In the genomic region with DNA sequence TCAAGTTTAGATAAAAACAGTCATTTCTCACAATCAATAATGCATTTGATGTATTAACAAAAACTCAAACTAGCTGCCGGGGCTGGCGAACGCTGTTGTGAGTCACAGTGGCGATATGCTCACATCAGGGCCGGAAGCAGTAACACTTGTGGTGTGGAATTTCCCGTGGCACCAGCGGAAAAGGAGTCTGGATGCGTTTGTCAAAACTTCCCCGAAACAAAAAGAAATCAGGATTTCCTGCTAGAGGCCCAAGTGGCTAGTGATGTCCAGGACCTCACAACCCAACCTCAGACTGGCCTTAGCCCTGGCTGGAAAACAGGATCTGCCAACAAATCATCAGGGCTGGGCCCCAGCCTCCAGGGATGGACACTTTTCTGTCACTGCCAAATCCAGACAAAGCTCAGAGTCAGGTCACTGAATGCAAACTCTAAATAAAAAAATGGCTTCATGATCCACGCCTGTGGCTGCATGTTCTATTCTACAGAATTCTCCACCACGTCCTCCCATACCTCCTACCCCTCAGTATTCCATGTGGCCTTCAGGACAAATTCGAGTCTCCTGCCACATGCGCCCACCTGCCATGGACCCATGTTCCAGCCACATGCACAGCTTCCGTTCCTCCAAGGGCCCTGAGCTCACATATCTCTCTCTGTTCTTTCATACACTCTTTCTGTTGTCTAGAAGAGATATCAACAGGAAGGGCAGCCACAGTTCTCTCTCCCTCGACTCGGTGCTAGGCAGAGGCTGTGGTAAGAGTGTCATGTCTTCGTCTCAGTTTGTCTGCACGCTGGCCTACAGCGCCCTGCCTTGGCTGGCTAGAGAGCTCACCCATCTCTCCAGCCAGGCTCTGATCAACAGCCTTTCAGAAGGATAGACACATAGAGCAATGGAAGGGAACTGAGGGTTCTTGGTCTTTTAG, we compare ENCODE assay signal across 9 cellular contexts. TPM values are rescaled to one million over a fixed set of nuclear protein-coding genes. Genes with fewer than 3 reads are reported as not detected.
DNase-seq lines count a peak whose midpoint lies in the region; ATAC-seq and TF ChIP-seq lines count a peak whose summit lies in the region.
"Had no signal": no experiment of that assay in that cellular context is flagged by ENCODE, and none has a peak within 500 bp of the region (broad histone marks: within the 10 kb centered on the region; RNA-seq: fewer than 3 reads in every experiment).

No MANE protein-coding gene starts in this region.

- peak; percentile 12 to 45 (median 44) for DNase-seq in activated CD8-positive, alpha-beta memory T cell treated with anti-CD3 and anti-CD28 coated beads for 48 hours (ENCODE audit: low read depth in 2 of 3, low spot score in 2 of 3)
- DNase-seq in esophagus squamous epithelium (lab: John Stamatoyannopoulos, UW) (no peak), NCI-H2227 (lab: John Stamatoyannopoulos, UW; ENCODE audit: unreplicated experiment) (no peak), RPMI8226 (no peak), NCI-H82 treated with DMSO at 0.1 percent for 48 hours (lab: John Stamatoyannopoulos, UW; ENCODE audit: unreplicated experiment) (no peak)
- peak; percentile 79 to 81 for DNase-seq in stimulated activated CD4-positive, alpha-beta T cell treated with anti-CD3 and anti-CD28 coated beads, Interleukin-2, amount 100 ng/mL, for 24 hours

- no peak for TF ChIP-seq POLR2A in esophagus squamous epithelium (IDR thresholded peaks at IDR 0.05)

- 47 to 49% methylated on average over 18 to 19 of the region's 19 CpGs for WGBS in esophagus squamous epithelium, 2 donors

- H3K9me3 ChIP-seq in esophagus squamous epithelium = no peaks in the 10 kb centered on the region

- intact Hi-C loops in esophagus squamous epithelium (cut with DNase I) = no loop called here

- no peak overlapping the region for H3K4me3 ChIP-seq in esophagus squamous epithelium

- H3K27me3 ChIP-seq in esophagus squamous epithelium = no peaks in the 10 kb centered on the region

- TF ChIP-seq CTCF in esophagus squamous epithelium (IDR thresholded peaks at IDR 0.05) = no peak

- peaks cover 0 to 7% (median 0%) of the 10 kb centered on the region in 3 donors for H3K36me3 ChIP-seq in esophagus squamous epithelium

- H3K4me1 ChIP-seq in esophagus squamous epithelium = peaks cover 38 to 100% (median 61%) of the 10 kb centered on the region in 3 donors

- peak; percentile 42 for ATAC-seq in HG03108 (IDR thresholded peaks at IDR 0.05; ENCODE audit: unreplicated experiment)
- no peak for ATAC-seq in GM21367 (IDR thresholded peaks at IDR 0.05; ENCODE audit: unreplicated experiment)

- peak overlapping the region; percentile 85 to 90 (median 88) for H3K27ac ChIP-seq in esophagus squamous epithelium
- H3K27ac ChIP-seq: HL-60 had no signal

RNA-seq across cellular contexts. Expression of gene EHD4, which starts 35.4 kb away (rescaled TPM):
- total RNA-seq in esophagus squamous epithelium = 10 to 100 TPM; 25.4 to 45.3 (median 27.8) TPM

RNA-seq across cellular contexts. Expression of gene SPTBN5, which starts 43.1 kb away (rescaled TPM):
- 1 to 10 TPM; 1.9 to 4.4 (median 3.4) TPM for total RNA-seq in esophagus squamous epithelium

Comparison
In these comparisons a context has a peak if more than half of its experiments do, and no peak if none do; other contexts are left out.
1. DNase-seq: peak in activated CD8-positive, alpha-beta memory T cell treated with anti-CD3 and anti-CD28 coated beads for 48 hours (3 of 3) and stimulated activated CD4-positive, alpha-beta T cell treated with anti-CD3 and anti-CD28 coated beads, Interleukin-2, amount 100 ng/mL, for 24 hours (2 of 2); none in esophagus squamous epithelium (single experiment), NCI-H2227 (single experiment), RPMI8226 (single experiment) and NCI-H82 treated with DMSO at 0.1 percent for 48 hours (single experiment).